ENCODE assay signal across 13 cellular contexts in the genomic region with DNA sequence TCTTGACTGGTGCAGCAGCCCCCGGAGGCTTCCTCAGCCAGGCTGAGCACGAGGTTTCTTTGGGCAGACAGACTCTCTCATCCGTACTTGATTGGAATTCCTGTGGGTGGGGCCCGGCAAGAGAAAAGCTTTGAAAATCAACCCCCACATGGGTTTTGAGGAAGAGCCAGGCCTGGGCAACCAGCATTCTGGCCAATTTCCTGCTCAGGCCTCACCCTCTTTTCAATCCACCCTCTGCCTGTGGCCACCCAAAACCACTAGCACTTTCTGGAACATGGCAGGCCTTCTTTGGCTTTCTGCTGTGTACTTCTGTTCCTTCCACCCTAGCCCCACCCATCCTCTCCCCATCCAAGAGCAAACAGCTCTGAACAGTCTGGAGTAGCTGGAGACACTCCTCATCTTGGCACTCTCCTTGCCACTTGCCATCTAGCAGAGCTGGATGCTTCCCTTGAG.
DNase-seq lines count a peak whose midpoint lies in the region; TF ChIP-seq lines count a peak whose summit lies in the region.
"Had no signal": no experiment of that assay in that cellular context is flagged by ENCODE, and none has a peak within 500 bp of the region (broad histone marks: within the 10 kb centered on the region; RNA-seq: fewer than 3 reads in every experiment).

No MANE protein-coding gene starts in this region.

- H3K4me3 ChIP-seq in MM.1S (ENCODE audit: low read length) (no peak overlapping the region), epithelial cell of esophagus (ENCODE audit: low read length) (no peak overlapping the region), mucosa of rectum (ENCODE audit: low read length in 2 of 2) (peak overlapping the region; percentile 19 to 37)

- no peaks in the 10 kb centered on the region for H3K27me3 ChIP-seq in MM.1S (replicated peaks; ENCODE audit: insufficient read depth, low read length)
- H3K27me3 ChIP-seq in mucosa of rectum (ENCODE audit: control insufficient read depth in 2 of 2, insufficient read depth in 2 of 2, low read length in 2 of 2), result no peaks in the 10 kb centered on the region

- DNase-seq in Ammon's horn (ENCODE audit: low spot score) (peak; percentile 49), MM.1S (no peak), epithelial cell of esophagus (ENCODE audit: low read depth) (peak; percentile 36), KG1 (lab: John Stamatoyannopoulos, UW) (no peak), GM19240 (ENCODE audit: insufficient read length, low spot score) (no peak), SHP77 treated with DMSO at 0.1 percent for 48 hours (lab: John Stamatoyannopoulos, UW) (no peak), superior temporal gyrus (ENCODE audit: extremely low spot score) (no peak)
- DNase-seq: activated CD4-positive, alpha-beta T cell treated with anti-CD3 and anti-CD28 coated beads, Interleukin-2, amount 10 ng/mL, durations not matched to agents 24 days and 14 days; activated naive CD4-positive, alpha-beta T cell; Kasumi-1; natural killer cell; NCI-H345 had no signal

- no peaks in the 10 kb centered on the region for H4K20me1 ChIP-seq in MM.1S (ENCODE audit: insufficient read depth, low read length)

- no peak for TF ChIP-seq CTCF in MM.1S (IDR thresholded peaks at IDR 0.05; ENCODE audit: low read length)
- no peak for TF ChIP-seq CTCF in epithelial cell of esophagus (IDR thresholded peaks at IDR 0.05; ENCODE audit: insufficient read depth, low read depth, low read length, missing control alignments)

- H3K9me3 ChIP-seq in MM.1S (replicated peaks; ENCODE audit: insufficient read depth, low read length) (no peaks in the 10 kb centered on the region), mucosa of rectum (ENCODE audit: control insufficient read depth in 2 of 2, low read length in 2 of 2) (no peaks in the 10 kb centered on the region)

- peaks cover 41% of the 10 kb centered on the region for H3K79me2 ChIP-seq in MM.1S (ENCODE audit: low read length)

- H3F3A ChIP-seq in MM.1S (ENCODE audit: insufficient read depth, low read length), result peaks cover 25% of the 10 kb centered on the region

- peak overlapping the region; percentile 5; the same call in 1 of the 2 replicates for H3K4me2 ChIP-seq in MM.1S (ENCODE audit: low read depth, low read length)

- H3K4me1 ChIP-seq in MM.1S (ENCODE audit: low read length), result peaks cover 43% of the 10 kb centered on the region
- H3K4me1 ChIP-seq in mucosa of rectum (ENCODE audit: control insufficient read depth in 2 of 2, insufficient read depth in 2 of 2, low read length in 2 of 2), result peaks cover 36 to 47% of the 10 kb centered on the region in 2 donors

- no peak overlapping the region for H3K9ac ChIP-seq in MM.1S (ENCODE audit: low read length)
- H3K9ac ChIP-seq in mucosa of rectum (ENCODE audit: low read depth in 1 of 2, low read length in 2 of 2), result no peak overlapping the region

- no peaks in the 10 kb centered on the region for H3K36me3 ChIP-seq in MM.1S (replicated peaks; ENCODE audit: insufficient read depth, low read length)
- no peaks in the 10 kb centered on the region for H3K36me3 ChIP-seq in mucosa of rectum (ENCODE audit: control insufficient read depth in 2 of 2, insufficient read depth in 2 of 2, low read length in 2 of 2)

- no peak overlapping the region for H2AFZ ChIP-seq in MM.1S (ENCODE audit: low read length)

- no peaks in the 10 kb centered on the region for H3K9me2 ChIP-seq in MM.1S (replicated peaks; ENCODE audit: insufficient read depth, low read length)

- H3K27ac ChIP-seq in MM.1S (ENCODE audit: low read length) (peak overlapping the region; percentile 23; the same call in 1 of the 2 replicates), mucosa of rectum (ENCODE audit: low read depth in 2 of 2, low read length in 2 of 2) (peak overlapping the region; percentile 92)

Comparison
In these comparisons a context has a peak if more than half of its experiments do, and no peak if none do; other contexts are left out.
1. DNase-seq: peak in Ammon's horn (single experiment) and epithelial cell of esophagus (single experiment); none in MM.1S (single experiment), KG1 (single experiment), GM19240 (single experiment), SHP77 treated with DMSO at 0.1 percent for 48 hours (single experiment) and superior temporal gyrus (single experiment).
2. H3K4me3 ChIP-seq: peak in mucosa of rectum (2 of 2); none in MM.1S (single experiment) and epithelial cell of esophagus (single experiment).